In the genomic region with DNA sequence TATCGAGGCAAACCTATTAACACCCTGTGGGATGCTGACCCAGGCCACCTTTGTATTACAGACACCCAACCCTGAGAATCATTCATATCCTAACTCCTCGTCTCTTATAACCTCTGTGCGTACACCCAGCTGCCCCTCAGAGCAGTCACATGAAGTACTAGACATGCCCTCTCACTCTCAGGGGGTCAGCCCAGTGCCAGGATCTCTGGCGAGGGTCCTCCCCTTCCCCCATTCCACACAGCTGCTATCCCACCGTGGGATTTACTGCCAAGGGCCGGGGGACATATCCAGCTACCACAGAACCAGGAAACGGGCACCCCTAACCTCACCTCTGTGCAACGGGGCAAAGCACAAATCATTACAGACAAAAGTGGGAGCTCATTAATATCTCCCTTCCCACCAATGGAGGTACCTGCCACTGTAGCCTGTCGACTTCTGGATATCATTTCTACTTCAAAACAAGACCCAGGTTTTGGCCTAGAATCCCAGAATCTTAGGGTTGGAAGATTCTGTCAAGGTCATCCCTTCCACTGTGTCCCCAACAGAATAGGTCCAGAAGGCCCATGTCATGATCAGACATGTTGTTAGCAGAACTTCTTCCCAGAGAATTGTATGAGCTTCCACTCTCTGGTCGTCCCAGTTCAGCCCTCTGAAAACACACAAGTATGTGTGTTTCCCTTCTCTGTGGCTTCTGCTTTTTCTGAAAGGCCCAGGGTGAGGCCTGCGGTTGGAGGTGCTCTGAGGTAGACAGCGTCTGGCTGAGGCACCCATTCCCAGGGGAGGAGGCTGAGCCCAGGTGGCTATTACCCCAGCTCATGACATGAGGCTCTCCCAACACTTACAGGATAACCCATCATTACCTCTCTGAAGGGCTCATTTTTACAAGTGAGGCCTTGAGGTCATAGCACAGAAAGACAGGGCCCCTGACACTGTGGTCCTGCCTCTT, we compare ENCODE assay signal across 1 cellular context.
TF ChIP-seq lines count a peak whose summit lies in the region.

No MANE protein-coding gene starts in this region.

TF ChIP-seq in HepG2, 621 proteins besides CTCF, POLR2A, EP300 and RAD21 (continued from another document and continues in another):
- 0 out of 2 replicates have a peak, but pooled peaks have one; percentile 8 for TF ChIP-seq SAP130 (CRISPR knock-in tag; IDR thresholded peaks at IDR 0.05; ENCODE audit: low read depth)
- TF ChIP-seq, protein P1, sequence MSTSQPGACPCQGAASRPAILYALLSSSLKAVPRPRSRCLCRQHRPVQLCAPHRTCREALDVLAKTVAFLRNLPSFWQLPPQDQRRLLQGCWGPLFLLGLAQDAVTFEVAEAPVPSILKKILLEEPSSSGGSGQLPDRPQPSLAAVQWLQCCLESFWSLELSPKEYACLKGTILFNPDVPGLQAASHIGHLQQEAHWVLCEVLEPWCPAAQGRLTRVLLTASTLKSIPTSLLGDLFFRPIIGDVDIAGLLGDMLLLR (CRISPR knock-in tag; IDR thresholded peaks at IDR 0.05): 0 out of 2 replicates have a peak, but pooled peaks have one; percentile 29
- TF ChIP-seq, protein P2, sequence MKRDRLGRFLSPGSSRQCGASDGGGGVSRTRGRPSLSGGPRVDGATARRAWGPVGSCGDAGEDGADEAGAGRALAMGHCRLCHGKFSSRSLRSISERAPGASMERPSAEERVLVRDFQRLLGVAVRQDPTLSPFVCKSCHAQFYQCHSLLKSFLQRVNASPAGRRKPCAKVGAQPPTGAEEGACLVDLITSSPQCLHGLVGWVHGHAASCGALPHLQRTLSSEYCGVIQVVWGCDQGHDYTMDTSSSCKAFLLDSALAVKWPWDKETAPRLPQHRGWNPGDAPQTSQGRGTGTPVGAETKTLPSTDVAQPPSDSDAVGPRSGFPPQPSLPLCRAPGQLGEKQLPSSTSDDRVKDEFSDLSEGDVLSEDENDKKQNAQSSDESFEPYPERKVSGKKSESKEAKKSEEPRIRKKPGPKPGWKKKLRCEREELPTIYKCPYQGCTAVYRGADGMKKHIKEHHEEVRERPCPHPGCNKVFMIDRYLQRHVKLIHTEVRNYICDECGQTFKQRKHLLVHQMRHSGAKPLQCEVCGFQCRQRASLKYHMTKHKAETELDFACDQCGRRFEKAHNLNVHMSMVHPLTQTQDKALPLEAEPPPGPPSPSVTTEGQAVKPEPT (CRISPR knock-in tag; IDR thresholded peaks at IDR 0.05; ENCODE audit: low read depth): no peak
- TF ChIP-seq, protein P3, sequence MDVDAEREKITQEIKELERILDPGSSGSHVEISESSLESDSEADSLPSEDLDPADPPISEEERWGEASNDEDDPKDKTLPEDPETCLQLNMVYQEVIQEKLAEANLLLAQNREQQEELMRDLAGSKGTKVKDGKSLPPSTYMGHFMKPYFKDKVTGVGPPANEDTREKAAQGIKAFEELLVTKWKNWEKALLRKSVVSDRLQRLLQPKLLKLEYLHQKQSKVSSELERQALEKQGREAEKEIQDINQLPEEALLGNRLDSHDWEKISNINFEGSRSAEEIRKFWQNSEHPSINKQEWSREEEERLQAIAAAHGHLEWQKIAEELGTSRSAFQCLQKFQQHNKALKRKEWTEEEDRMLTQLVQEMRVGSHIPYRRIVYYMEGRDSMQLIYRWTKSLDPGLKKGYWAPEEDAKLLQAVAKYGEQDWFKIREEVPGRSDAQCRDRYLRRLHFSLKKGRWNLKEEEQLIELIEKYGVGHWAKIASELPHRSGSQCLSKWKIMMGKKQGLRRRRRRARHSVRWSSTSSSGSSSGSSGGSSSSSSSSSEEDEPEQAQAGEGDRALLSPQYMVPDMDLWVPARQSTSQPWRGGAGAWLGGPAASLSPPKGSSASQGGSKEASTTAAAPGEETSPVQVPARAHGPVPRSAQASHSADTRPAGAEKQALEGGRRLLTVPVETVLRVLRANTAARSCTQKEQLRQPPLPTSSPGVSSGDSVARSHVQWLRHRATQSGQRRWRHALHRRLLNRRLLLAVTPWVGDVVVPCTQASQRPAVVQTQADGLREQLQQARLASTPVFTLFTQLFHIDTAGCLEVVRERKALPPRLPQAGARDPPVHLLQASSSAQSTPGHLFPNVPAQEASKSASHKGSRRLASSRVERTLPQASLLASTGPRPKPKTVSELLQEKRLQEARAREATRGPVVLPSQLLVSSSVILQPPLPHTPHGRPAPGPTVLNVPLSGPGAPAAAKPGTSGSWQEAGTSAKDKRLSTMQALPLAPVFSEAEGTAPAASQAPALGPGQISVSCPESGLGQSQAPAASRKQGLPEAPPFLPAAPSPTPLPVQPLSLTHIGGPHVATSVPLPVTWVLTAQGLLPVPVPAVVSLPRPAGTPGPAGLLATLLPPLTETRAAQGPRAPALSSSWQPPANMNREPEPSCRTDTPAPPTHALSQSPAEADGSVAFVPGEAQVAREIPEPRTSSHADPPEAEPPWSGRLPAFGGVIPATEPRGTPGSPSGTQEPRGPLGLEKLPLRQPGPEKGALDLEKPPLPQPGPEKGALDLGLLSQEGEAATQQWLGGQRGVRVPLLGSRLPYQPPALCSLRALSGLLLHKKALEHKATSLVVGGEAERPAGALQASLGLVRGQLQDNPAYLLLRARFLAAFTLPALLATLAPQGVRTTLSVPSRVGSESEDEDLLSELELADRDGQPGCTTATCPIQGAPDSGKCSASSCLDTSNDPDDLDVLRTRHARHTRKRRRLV (CRISPR knock-in tag; IDR thresholded peaks at IDR 0.05): no peak
- TF ChIP-seq, protein P4, sequence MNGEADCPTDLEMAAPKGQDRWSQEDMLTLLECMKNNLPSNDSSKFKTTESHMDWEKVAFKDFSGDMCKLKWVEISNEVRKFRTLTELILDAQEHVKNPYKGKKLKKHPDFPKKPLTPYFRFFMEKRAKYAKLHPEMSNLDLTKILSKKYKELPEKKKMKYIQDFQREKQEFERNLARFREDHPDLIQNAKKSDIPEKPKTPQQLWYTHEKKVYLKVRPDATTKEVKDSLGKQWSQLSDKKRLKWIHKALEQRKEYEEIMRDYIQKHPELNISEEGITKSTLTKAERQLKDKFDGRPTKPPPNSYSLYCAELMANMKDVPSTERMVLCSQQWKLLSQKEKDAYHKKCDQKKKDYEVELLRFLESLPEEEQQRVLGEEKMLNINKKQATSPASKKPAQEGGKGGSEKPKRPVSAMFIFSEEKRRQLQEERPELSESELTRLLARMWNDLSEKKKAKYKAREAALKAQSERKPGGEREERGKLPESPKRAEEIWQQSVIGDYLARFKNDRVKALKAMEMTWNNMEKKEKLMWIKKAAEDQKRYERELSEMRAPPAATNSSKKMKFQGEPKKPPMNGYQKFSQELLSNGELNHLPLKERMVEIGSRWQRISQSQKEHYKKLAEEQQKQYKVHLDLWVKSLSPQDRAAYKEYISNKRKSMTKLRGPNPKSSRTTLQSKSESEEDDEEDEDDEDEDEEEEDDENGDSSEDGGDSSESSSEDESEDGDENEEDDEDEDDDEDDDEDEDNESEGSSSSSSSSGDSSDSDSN (CRISPR knock-in tag; IDR thresholded peaks at IDR 0.05): peak; percentile 30; the same call in 1 of the 2 replicates
- no peak for TF ChIP-seq PHF21A (CRISPR knock-in tag; IDR thresholded peaks at IDR 0.05)
- TF ChIP-seq, protein P5, sequence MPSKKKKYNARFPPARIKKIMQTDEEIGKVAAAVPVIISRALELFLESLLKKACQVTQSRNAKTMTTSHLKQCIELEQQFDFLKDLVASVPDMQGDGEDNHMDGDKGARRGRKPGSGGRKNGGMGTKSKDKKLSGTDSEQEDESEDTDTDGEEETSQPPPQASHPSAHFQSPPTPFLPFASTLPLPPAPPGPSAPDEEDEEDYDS (CRISPR knock-in tag; IDR thresholded peaks at IDR 0.05): 0 out of 2 replicates have a peak, but pooled peaks have one; percentile 9
- TF ChIP-seq EEA1 (CRISPR knock-in tag; IDR thresholded peaks at IDR 0.05; ENCODE audit: borderline replicate concordance): peak; percentile 40; the same call in 1 of the 2 replicates
- TF ChIP-seq, protein P6, sequence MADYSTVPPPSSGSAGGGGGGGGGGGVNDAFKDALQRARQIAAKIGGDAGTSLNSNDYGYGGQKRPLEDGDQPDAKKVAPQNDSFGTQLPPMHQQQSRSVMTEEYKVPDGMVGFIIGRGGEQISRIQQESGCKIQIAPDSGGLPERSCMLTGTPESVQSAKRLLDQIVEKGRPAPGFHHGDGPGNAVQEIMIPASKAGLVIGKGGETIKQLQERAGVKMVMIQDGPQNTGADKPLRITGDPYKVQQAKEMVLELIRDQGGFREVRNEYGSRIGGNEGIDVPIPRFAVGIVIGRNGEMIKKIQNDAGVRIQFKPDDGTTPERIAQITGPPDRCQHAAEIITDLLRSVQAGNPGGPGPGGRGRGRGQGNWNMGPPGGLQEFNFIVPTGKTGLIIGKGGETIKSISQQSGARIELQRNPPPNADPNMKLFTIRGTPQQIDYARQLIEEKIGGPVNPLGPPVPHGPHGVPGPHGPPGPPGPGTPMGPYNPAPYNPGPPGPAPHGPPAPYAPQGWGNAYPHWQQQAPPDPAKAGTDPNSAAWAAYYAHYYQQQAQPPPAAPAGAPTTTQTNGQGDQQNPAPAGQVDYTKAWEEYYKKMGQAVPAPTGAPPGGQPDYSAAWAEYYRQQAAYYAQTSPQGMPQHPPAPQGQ (CRISPR knock-in tag; IDR thresholded peaks at IDR 0.05; ENCODE audit: borderline replicate concordance): no peak
- TF ChIP-seq FLYWCH1 (CRISPR knock-in tag; IDR thresholded peaks at IDR 0.05): 0 out of 2 replicates have a peak, but pooled peaks have one; percentile 60
- TF ChIP-seq, protein P7, sequence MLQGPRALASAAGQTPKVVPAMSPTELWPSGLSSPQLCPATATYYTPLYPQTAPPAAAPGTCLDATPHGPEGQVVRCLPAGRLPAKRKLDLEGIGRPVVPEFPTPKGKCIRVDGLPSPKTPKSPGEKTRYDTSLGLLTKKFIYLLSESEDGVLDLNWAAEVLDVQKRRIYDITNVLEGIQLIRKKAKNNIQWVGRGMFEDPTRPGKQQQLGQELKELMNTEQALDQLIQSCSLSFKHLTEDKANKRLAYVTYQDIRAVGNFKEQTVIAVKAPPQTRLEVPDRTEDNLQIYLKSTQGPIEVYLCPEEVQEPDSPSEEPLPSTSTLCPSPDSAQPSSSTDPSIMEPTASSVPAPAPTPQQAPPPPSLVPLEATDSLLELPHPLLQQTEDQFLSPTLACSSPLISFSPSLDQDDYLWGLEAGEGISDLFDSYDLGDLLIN (CRISPR knock-in tag; IDR thresholded peaks at IDR 0.05; ENCODE audit: borderline replicate concordance): no peak
- TF ChIP-seq NR2C2 (CRISPR knock-in tag; IDR thresholded peaks at IDR 0.05; ENCODE audit: borderline replicate concordance): 0 out of 2 replicates have a peak, but pooled peaks have one; percentile 29
- no peak for TF ChIP-seq ZNF446 (CRISPR knock-in tag; IDR thresholded peaks at IDR 0.05)
- TF ChIP-seq FOXM1 (CRISPR knock-in tag; IDR thresholded peaks at IDR 0.05): no peak
- no peak for TF ChIP-seq ZNF570 (CRISPR knock-in tag; IDR thresholded peaks at IDR 0.05; ENCODE audit: borderline replicate concordance)
- 0 out of 2 replicates have a peak, but pooled peaks have one; percentile 32 for TF ChIP-seq ZNF350 (CRISPR knock-in tag; IDR thresholded peaks at IDR 0.05; ENCODE audit: borderline replicate concordance, low read depth)
- no peak for TF ChIP-seq FOXC1 (CRISPR knock-in tag; IDR thresholded peaks at IDR 0.05; ENCODE audit: borderline replicate concordance)
- TF ChIP-seq NFRKB (IDR thresholded peaks at IDR 0.05): no peak
- no peak for TF ChIP-seq SMC3 (IDR thresholded peaks at IDR 0.05; ENCODE audit: low read length)
- no peak for TF ChIP-seq ZEB1 (IDR thresholded peaks at IDR 0.05; ENCODE audit: insufficient replicate concordance, low read depth)
- 0 out of 2 replicates have a peak, but pooled peaks have one; percentile 31 for TF ChIP-seq SPEN (CRISPR knock-in tag; IDR thresholded peaks at IDR 0.05; ENCODE audit: low read depth)
- TF ChIP-seq WIZ (CRISPR knock-in tag; IDR thresholded peaks at IDR 0.05): 0 out of 2 replicates have a peak, but pooled peaks have one; percentile 40
- TF ChIP-seq, protein P8, sequence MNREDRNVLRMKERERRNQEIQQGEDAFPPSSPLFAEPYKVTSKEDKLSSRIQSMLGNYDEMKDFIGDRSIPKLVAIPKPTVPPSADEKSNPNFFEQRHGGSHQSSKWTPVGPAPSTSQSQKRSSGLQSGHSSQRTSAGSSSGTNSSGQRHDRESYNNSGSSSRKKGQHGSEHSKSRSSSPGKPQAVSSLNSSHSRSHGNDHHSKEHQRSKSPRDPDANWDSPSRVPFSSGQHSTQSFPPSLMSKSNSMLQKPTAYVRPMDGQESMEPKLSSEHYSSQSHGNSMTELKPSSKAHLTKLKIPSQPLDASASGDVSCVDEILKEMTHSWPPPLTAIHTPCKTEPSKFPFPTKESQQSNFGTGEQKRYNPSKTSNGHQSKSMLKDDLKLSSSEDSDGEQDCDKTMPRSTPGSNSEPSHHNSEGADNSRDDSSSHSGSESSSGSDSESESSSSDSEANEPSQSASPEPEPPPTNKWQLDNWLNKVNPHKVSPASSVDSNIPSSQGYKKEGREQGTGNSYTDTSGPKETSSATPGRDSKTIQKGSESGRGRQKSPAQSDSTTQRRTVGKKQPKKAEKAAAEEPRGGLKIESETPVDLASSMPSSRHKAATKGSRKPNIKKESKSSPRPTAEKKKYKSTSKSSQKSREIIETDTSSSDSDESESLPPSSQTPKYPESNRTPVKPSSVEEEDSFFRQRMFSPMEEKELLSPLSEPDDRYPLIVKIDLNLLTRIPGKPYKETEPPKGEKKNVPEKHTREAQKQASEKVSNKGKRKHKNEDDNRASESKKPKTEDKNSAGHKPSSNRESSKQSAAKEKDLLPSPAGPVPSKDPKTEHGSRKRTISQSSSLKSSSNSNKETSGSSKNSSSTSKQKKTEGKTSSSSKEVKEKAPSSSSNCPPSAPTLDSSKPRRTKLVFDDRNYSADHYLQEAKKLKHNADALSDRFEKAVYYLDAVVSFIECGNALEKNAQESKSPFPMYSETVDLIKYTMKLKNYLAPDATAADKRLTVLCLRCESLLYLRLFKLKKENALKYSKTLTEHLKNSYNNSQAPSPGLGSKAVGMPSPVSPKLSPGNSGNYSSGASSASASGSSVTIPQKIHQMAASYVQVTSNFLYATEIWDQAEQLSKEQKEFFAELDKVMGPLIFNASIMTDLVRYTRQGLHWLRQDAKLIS (CRISPR knock-in tag; IDR thresholded peaks at IDR 0.05): 0 out of 2 replicates have a peak, but pooled peaks have one; percentile 41
- no peak for TF ChIP-seq RELA (CRISPR knock-in tag; IDR thresholded peaks at IDR 0.05)
- no peak for TF ChIP-seq HOXA9 (CRISPR knock-in tag; IDR thresholded peaks at IDR 0.05; ENCODE audit: borderline replicate concordance)
- TF ChIP-seq DNMT1 (CRISPR knock-in tag; IDR thresholded peaks at IDR 0.05): 0 out of 2 replicates have a peak, but pooled peaks have one; percentile 48
- 0 out of 2 replicates have a peak, but pooled peaks have one; percentile 26 for TF ChIP-seq ZNF441 (CRISPR knock-in tag; IDR thresholded peaks at IDR 0.05; ENCODE audit: borderline replicate concordance)
- no peak for TF ChIP-seq ZNF10 (CRISPR knock-in tag; IDR thresholded peaks at IDR 0.05; ENCODE audit: borderline replicate concordance, low read depth)
- TF ChIP-seq POLR2G (IDR thresholded peaks at IDR 0.05; ENCODE audit: low read depth, low read length): no peak
- no peak for TF ChIP-seq ZNF510 (CRISPR knock-in tag; IDR thresholded peaks at IDR 0.05; ENCODE audit: low read depth)
- TF ChIP-seq, protein P9, sequence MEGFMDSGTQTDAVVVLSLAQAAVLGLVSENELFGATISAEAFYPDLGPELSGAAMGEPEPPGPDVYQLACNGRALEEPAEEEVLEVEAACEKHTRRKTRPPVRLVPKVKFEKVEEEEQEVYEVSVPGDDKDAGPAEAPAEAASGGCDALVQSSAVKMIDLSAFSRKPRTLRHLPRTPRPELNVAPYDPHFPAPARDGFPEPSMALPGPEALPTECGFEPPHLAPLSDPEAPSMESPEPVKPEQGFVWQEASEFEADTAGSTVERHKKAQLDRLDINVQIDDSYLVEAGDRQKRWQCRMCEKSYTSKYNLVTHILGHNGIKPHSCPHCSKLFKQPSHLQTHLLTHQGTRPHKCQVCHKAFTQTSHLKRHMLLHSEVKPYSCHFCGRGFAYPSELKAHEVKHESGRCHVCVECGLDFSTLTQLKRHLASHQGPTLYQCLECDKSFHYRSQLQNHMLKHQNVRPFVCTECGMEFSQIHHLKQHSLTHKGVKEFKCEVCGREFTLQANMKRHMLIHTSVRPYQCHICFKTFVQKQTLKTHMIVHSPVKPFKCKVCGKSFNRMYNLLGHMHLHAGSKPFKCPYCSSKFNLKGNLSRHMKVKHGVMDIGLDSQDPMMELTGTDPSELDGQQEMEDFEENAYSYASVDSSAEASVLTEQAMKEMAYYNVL (CRISPR knock-in tag; IDR thresholded peaks at IDR 0.05; ENCODE audit: borderline replicate concordance): 0 out of 2 replicates have a peak, but pooled peaks have one; percentile 21
- 0 out of 2 replicates have a peak, but pooled peaks have one; percentile 16 for TF ChIP-seq ZNF501 (CRISPR knock-in tag; IDR thresholded peaks at IDR 0.05)
